26 cellular contexts compared by ENCODE assay signal in genomic region chr22:40547729-40548143, GRCh38.
DNase-seq lines count a peak whose midpoint lies in the region; ATAC-seq and TF ChIP-seq lines count a peak whose summit lies in the region.
"Had no signal": no experiment of that assay in that cellular context is flagged by ENCODE, and none has a peak within 500 bp of the region (broad histone marks: within the 10 kb centered on the region; RNA-seq: fewer than 3 reads in every experiment).

No MANE protein-coding gene starts in this region.

- ATAC-seq in activated T-helper 17 cell treated with anti-CD3 and anti-CD28 coated beads, Interleukin-2, amount 50 U/mL, for 72 hours (replicated peaks): peak; percentile 38
- ATAC-seq: activated T-cell treated with anti-CD3 and anti-CD28 coated beads, Interleukin-2, amount 50 U/mL, for 4 hours; left colon had no signal

- H3K4me2 ChIP-seq in GM23248 (ENCODE audit: unreplicated experiment): no peak overlapping the region

- H3K27ac Mint-ChIP-seq in activated T-helper 17 cell treated with anti-CD3 and anti-CD28 coated beads, Interleukin-2, amount 50 U/mL, for 72 hours: no peak overlapping the region
- H3K27ac Mint-ChIP-seq: activated naive CD4-positive, alpha-beta T cell treated with anti-CD3 and anti-CD28 coated beads for 36 hours; memory B cell had no signal

- WGBS in GM23248 (ENCODE audit: low coverage in 1 of 2, low lambda C conversion rate in 2 of 2, missing lambda C conversion rate in 2 of 2), 2 experiments: 84 to 89% methylated on average over 4 of the region's 4 CpGs

- H3K36me3 Mint-ChIP-seq in activated T-helper 17 cell treated with anti-CD3 and anti-CD28 coated beads, Interleukin-2, amount 50 U/mL, for 72 hours (ENCODE audit: low read depth): peaks cover 58% of the 10 kb centered on the region

- peaks cover 10% of the 10 kb centered on the region; the same call in 1 of the 2 replicates for H3F3A ChIP-seq in GM23248 (ENCODE audit: insufficient read depth)

- peaks cover 13% of the 10 kb centered on the region for H3K4me1 Mint-ChIP-seq in activated T-helper 17 cell treated with anti-CD3 and anti-CD28 coated beads, Interleukin-2, amount 50 U/mL, for 72 hours
- H3K4me1 Mint-ChIP-seq: memory B cell had no signal

- peaks cover 94% of the 10 kb centered on the region for H3K79me2 ChIP-seq in GM23248 (ENCODE audit: insufficient read depth)

- no peaks in the 10 kb centered on the region for H4K20me1 ChIP-seq in GM23248 (ENCODE audit: insufficient read depth)

- DNase-seq in GM23248: peak; percentile 38
- peak; percentile 61 for DNase-seq in islet precursor cell
- no peak for DNase-seq in activated gamma-delta T cell (lab: John Stamatoyannopoulos, UW)
- DNase-seq in AG08396 (ENCODE audit: low spot score): no peak
- DNase-seq in amniotic stem cell (lab: John Stamatoyannopoulos, UW): no peak
- DNase-seq: activated CD4-positive, alpha-beta T cell treated with anti-CD3 and anti-CD28 coated beads for 48 hours; activated naive CD4-positive, alpha-beta T cell treated with anti-CD3 and anti-CD28 coated beads for 36 hours; activated T-cell treated with anti-CD3 and anti-CD28 coated beads, Interleukin-2, amount 50 U/mL, for 4 hours; aorta; C1 segment of cervical spinal cord; Caco-2; central memory CD4-positive, alpha-beta T cell; DND-41; dorsolateral prefrontal cortex; head of caudate nucleus; left colon; naive B cell; NCI-H1105; NCI-H2029 treated with DMSO at 0.1 percent for 48 hours; NCI-H345; nucleus accumbens; Right ventricle myocardium superior had no signal

- peaks cover 1% of the 10 kb centered on the region for H3K9me3 Mint-ChIP-seq in activated T-helper 17 cell treated with anti-CD3 and anti-CD28 coated beads, Interleukin-2, amount 50 U/mL, for 72 hours

- in situ Hi-C loops in GM23248 (cut with MboI): no loop called here

- no peak overlapping the region for H2AFZ ChIP-seq in GM23248

- H3K4me3 ChIP-seq in GM23248: no peak overlapping the region
- H3K4me3 ChIP-seq: dorsolateral prefrontal cortex, suprapubic skin had no signal

- peaks cover 14% of the 10 kb centered on the region for H3K36me3 ChIP-seq in GM23248 (ENCODE audit: low read depth)

- no peaks in the 10 kb centered on the region for H3K27me3 Mint-ChIP-seq in activated T-helper 17 cell treated with anti-CD3 and anti-CD28 coated beads, Interleukin-2, amount 50 U/mL, for 72 hours
- H3K27me3 Mint-ChIP-seq: memory B cell, naive B cell had no signal

- no peaks in the 10 kb centered on the region for H3K9me2 ChIP-seq in GM23248 (ENCODE audit: insufficient read depth)

- H3K4me3 Mint-ChIP-seq in activated T-helper 17 cell treated with anti-CD3 and anti-CD28 coated beads, Interleukin-2, amount 50 U/mL, for 72 hours: no peak overlapping the region
- H3K4me3 Mint-ChIP-seq: activated naive CD4-positive, alpha-beta T cell treated with anti-CD3 and anti-CD28 coated beads for 36 hours; activated T-cell treated with anti-CD3 and anti-CD28 coated beads, Interleukin-2, amount 50 U/mL, for 4 hours; memory B cell; naive B cell had no signal

- peaks cover 8% of the 10 kb centered on the region for H3K4me1 ChIP-seq in GM23248 (ENCODE audit: insufficient read depth)
- H3K4me1 ChIP-seq: Caco-2 had no signal

- H3K27ac ChIP-seq in 22Rv1 (peak overlapping the region; percentile 17; the same call in 1 of the 2 replicates), GM23248 (no peak overlapping the region)
- H3K27ac ChIP-seq: dorsolateral prefrontal cortex, suprapubic skin had no signal

- no peaks in the 10 kb centered on the region for H3K27me3 ChIP-seq in GM23248 (replicated peaks; ENCODE audit: insufficient read depth)
- H3K27me3 ChIP-seq: dorsolateral prefrontal cortex, suprapubic skin had no signal

- no peaks in the 10 kb centered on the region for H3K9me3 ChIP-seq in GM23248 (ENCODE audit: low read depth)
- H3K9me3 ChIP-seq: Caco-2, suprapubic skin had no signal

- TF ChIP-seq CTCF in 22Rv1 (IDR thresholded peaks at IDR 0.05): no peak

- no peak overlapping the region for H3K9ac ChIP-seq in GM23248

Comparison
In these comparisons a context has a peak if more than half of its experiments do, and no peak if none do; other contexts are left out.
1. DNase-seq: peak in GM23248 (single experiment) and islet precursor cell (single experiment); none in activated gamma-delta T cell (single experiment), AG08396 (single experiment) and amniotic stem cell (single experiment).